In genomic region chr11:62087694-62088093, GRCh38 we compare ENCODE assay signal across 29 cellular contexts.
"Had no signal": no experiment of that assay in that cellular context is flagged by ENCODE, and none has a peak within 500 bp of the region (broad histone marks: within the 10 kb centered on the region; RNA-seq: fewer than 3 reads in every experiment).

No MANE protein-coding gene starts in this region.

- H3K9me3 ChIP-seq: suprapubic skin, testis, thoracic aorta, thyroid gland, tibial artery, tibial nerve, upper lobe of left lung, upper lobe of right lung, uterus, vagina had no signal

- H3K27ac Mint-ChIP-seq: stimulated activated effector memory CD8-positive, alpha-beta T cell treated with anti-CD3 and anti-CD28 coated beads, Interleukin-12 subunit alpha, Interleukin-12 subunit beta, amount 100 ng/mL, for 72 hours; stimulated activated memory B cell treated with anti-CD40 and anti-IgM and Interleukin-4, amounts not matched to agents 10 μg/mL and 1 μg/mL and 100 μg/mL, for 72 hours; stimulated activated naive B cell treated with anti-CD40 and anti-IgM and Interleukin-4, amounts not matched to agents 10 μg/mL and 1 μg/mL and 100 μg/mL, for 72 hours; stimulated activated naive CD8-positive, alpha-beta T cell treated with anti-CD3 and anti-CD28 coated beads, Interleukin-15, amount 100 ng/mL, for 72 hours; stimulated activated naive CD8-positive, alpha-beta T cell treated with anti-CD3 and anti-CD28 coated beads, Interleukin-15, Interleukin-2, amounts not matched to agents 100 ng/mL and 50 ng/mL, for 24 hours; type B pancreatic cell had no signal

- FAIRE-seq: urothelium cell line had no signal

- H3K4me3 ChIP-seq: stomach, suprapubic skin, testis, thoracic aorta, thyroid gland, tibial artery, tibial nerve, transverse colon, upper lobe of left lung, upper lobe of right lung, uterus, vagina had no signal

- ATAC-seq: stimulated activated effector memory CD8-positive, alpha-beta T cell treated with anti-CD3 and anti-CD28 coated beads, Interleukin-12 subunit alpha, Interleukin-12 subunit beta, amount 100 ng/mL, for 72 hours; stimulated activated memory B cell treated with anti-CD40 and anti-IgM and Interleukin-4, amounts not matched to agents 10 μg/mL and 1 μg/mL and 100 μg/mL, for 72 hours; stimulated activated naive B cell treated with anti-CD40 and anti-IgM and Interleukin-4, amounts not matched to agents 10 μg/mL and 1 μg/mL and 100 μg/mL, for 72 hours; stimulated activated naive CD8-positive, alpha-beta T cell treated with anti-CD3 and anti-CD28 coated beads, Interleukin-15, amount 100 ng/mL, for 72 hours; stimulated activated naive CD8-positive, alpha-beta T cell treated with anti-CD3 and anti-CD28 coated beads, Interleukin-15, Interleukin-2, amounts not matched to agents 100 U/mL and 50 U/mL, for 24 hours; upper lobe of right lung had no signal

- H3K4me1 ChIP-seq: stomach, suprapubic skin, testis, thyroid gland, tibial artery, tibial nerve, transverse colon, upper lobe of left lung, upper lobe of right lung, uterus, vagina had no signal

- H3K36me3 ChIP-seq: stomach, suprapubic skin, thoracic aorta, thyroid gland, tibial artery, tibial nerve, transverse colon, upper lobe of left lung, upper lobe of right lung, uterus, vagina had no signal

- H3K36me3 Mint-ChIP-seq: stimulated activated effector memory CD8-positive, alpha-beta T cell treated with anti-CD3 and anti-CD28 coated beads, Interleukin-12 subunit alpha, Interleukin-12 subunit beta, amount 100 ng/mL, for 72 hours; stimulated activated memory B cell treated with anti-CD40 and anti-IgM and Interleukin-4, amounts not matched to agents 10 μg/mL and 1 μg/mL and 100 μg/mL, for 72 hours; type B pancreatic cell had no signal

- H3K27me3 ChIP-seq: stomach, suprapubic skin, testis, thyroid gland, tibial artery, tibial nerve, transverse colon, upper lobe of left lung, upper lobe of right lung, uterus, vagina had no signal

- H3K9me3 Mint-ChIP-seq: stimulated activated memory B cell treated with anti-CD40 and anti-IgM and Interleukin-4, amounts not matched to agents 10 μg/mL and 1 μg/mL and 100 μg/mL, for 72 hours; type B pancreatic cell had no signal

- H3K4me1 Mint-ChIP-seq: stimulated activated effector memory CD8-positive, alpha-beta T cell treated with anti-CD3 and anti-CD28 coated beads, Interleukin-12 subunit alpha, Interleukin-12 subunit beta, amount 100 ng/mL, for 72 hours; stimulated activated memory B cell treated with anti-CD40 and anti-IgM and Interleukin-4, amounts not matched to agents 10 μg/mL and 1 μg/mL and 100 μg/mL, for 72 hours; stimulated activated naive B cell treated with anti-CD40 and anti-IgM and Interleukin-4, amounts not matched to agents 10 μg/mL and 1 μg/mL and 100 μg/mL, for 72 hours; stimulated activated naive CD8-positive, alpha-beta T cell treated with anti-CD3 and anti-CD28 coated beads, Interleukin-15, amount 100 ng/mL, for 72 hours had no signal

- DNase-seq: stimulated activated CD4-positive, alpha-beta T cell treated with anti-CD3 and anti-CD28 coated beads, Interleukin-2, amount 100 ng/mL, for 48 hours; stimulated activated CD4-positive, alpha-beta T cell treated with anti-CD3 and anti-CD28 coated beads, Interleukin-4, amount 100 ng/mL, for 1 hour; stimulated activated CD4-positive, alpha-beta T cell treated with anti-CD3 and anti-CD28 coated beads, Interleukin-4, amount 100 ng/mL, for 24 hours; stimulated activated CD4-positive, alpha-beta T cell treated with anti-CD3 and anti-CD28 coated beads, Interleukin-4, amount 100 ng/mL, for 4 hours; stimulated activated CD8-positive, alpha-beta memory T cell treated with anti-CD3 and anti-CD28 coated beads, Interleukin-4, amount 100 ng/mL, for 48 hours; stimulated activated naive B cell treated with anti-CD40 and anti-IgM and Interleukin-4, amounts not matched to agents 10 μg/mL and 1 μg/mL and 100 μg/mL, for 72 hours; stimulated activated naive CD4-positive, alpha-beta T cell; stimulated activated naive CD4-positive, alpha-beta T cell treated with Interleukin-2 at 50 U/mL for 16 hours; stimulated activated naive CD8-positive, alpha-beta T cell treated with anti-CD3 and anti-CD28 coated beads, Interleukin-15, amount 100 ng/mL, for 72 hours; stimulated activated naive CD8-positive, alpha-beta T cell treated with anti-CD3 and anti-CD28 coated beads, Interleukin-15, Interleukin-2, amounts not matched to agents 100 U/mL and 50 U/mL, for 24 hours; stomach; substantia nigra; testis; thyroid gland; tibial artery; transverse colon; trophoblast cell; upper lobe of left lung; upper lobe of right lung; uterus had no signal

- H3K27me3 Mint-ChIP-seq: stimulated activated naive CD8-positive, alpha-beta T cell treated with anti-CD3 and anti-CD28 coated beads, Interleukin-15, amount 100 ng/mL, for 72 hours; stimulated activated naive CD8-positive, alpha-beta T cell treated with anti-CD3 and anti-CD28 coated beads, Interleukin-15, Interleukin-2, amounts not matched to agents 100 ng/mL and 50 ng/mL, for 24 hours; type B pancreatic cell had no signal

- H3K27ac ChIP-seq: stomach, suprapubic skin, testis, thoracic aorta, thyroid gland, tibial artery, tibial nerve, transverse colon, upper lobe of left lung, upper lobe of right lung, uterus, vagina had no signal

- H3K4me3 Mint-ChIP-seq: stimulated activated effector memory CD8-positive, alpha-beta T cell treated with anti-CD3 and anti-CD28 coated beads, Interleukin-12 subunit alpha, Interleukin-12 subunit beta, amount 100 ng/mL, for 72 hours; stimulated activated memory B cell treated with anti-CD40 and anti-IgM and Interleukin-4, amounts not matched to agents 10 μg/mL and 1 μg/mL and 100 μg/mL, for 72 hours; stimulated activated naive B cell treated with anti-CD40 and anti-IgM and Interleukin-4, amounts not matched to agents 10 μg/mL and 1 μg/mL and 100 μg/mL, for 72 hours; stimulated activated naive CD8-positive, alpha-beta T cell treated with anti-CD3 and anti-CD28 coated beads, Interleukin-15, amount 100 ng/mL, for 72 hours; stimulated activated naive CD8-positive, alpha-beta T cell treated with anti-CD3 and anti-CD28 coated beads, Interleukin-15, Interleukin-2, amounts not matched to agents 100 ng/mL and 50 ng/mL, for 24 hours; type B pancreatic cell had no signal
